In the genomic region with DNA sequence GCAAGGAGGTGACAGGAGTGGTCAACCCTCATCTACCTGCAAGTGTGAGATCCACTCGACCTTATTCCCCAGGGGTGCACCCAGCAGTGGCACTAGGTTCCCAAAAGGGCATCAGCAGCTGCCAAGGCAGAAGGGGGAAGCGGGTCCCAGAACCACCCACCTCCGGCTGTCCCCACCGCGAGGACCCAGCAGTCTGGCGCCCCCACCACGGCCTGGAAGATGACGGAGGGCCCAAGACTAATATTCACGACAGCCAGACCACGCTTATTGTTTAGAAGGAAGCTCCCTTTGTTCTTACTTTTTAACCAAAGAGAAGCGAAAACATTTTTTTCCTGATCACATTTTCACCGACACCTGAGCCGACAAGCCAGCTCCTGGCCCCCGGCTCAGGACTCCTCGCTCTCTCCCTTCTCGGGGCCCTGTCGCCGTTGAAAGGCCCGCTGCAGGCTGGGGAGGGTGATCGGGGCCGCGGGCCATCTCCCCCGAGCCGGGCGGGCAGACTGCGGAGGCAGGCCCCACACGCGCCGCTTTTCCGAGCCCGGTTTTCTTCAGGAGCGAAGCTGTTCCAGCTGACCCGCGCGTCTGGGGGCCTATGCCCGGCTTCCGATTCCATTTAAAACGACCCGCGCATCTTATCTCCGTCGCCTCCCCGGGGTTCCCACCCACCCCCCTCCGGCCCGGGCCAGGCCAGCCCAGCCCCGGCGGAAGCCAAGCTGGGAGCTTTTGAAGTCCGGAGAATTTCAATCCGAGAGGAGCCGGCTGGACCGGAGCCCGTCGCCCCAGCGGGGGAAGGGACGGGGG, we compare ENCODE assay signal across 19 cellular contexts. TPM values are rescaled to one million over a fixed set of nuclear protein-coding genes. Genes with fewer than 3 reads are reported as not detected.
DNase-seq lines count a peak whose midpoint lies in the region; TF ChIP-seq lines count a peak whose summit lies in the region.
"Had no signal": no experiment of that assay in that cellular context is flagged by ENCODE, and none has a peak within 500 bp of the region (broad histone marks: within the 10 kb centered on the region; RNA-seq: fewer than 3 reads in every experiment).

No MANE protein-coding gene starts in this region.

- peaks cover 99% of the 10 kb centered on the region for H3K27me3 ChIP-seq in suprapubic skin

- H3K4me3 ChIP-seq in mesodermal cell (ENCODE audit: extremely low read depth, insufficient read depth, low read length, poor library complexity, severe bottlenecking) (peak overlapping the region; percentile 27), suprapubic skin (peak overlapping the region; percentile 29)

- peaks cover 33% of the 10 kb centered on the region for H3K4me1 Mint-ChIP-seq in activated naive CD4-positive, alpha-beta T cell treated with anti-CD3 and anti-CD28 coated beads, Interleukin-2, amount 50 U/mL, for 24 hours
- H3K4me1 Mint-ChIP-seq in brain (peaks cover 31% of the 10 kb centered on the region), endothelial cell (ENCODE audit: unreplicated experiment) (peaks cover 21% of the 10 kb centered on the region)

- peak overlapping the region; percentile 42 for H3K4me3 Mint-ChIP-seq in activated naive CD4-positive, alpha-beta T cell treated with anti-CD3 and anti-CD28 coated beads, Interleukin-2, amount 50 U/mL, for 24 hours
- H3K4me3 Mint-ChIP-seq in brain, result peak overlapping the region in 3 of 5 experiments; percentile 16 to 67 (median 66)
- H3K4me3 Mint-ChIP-seq in endothelial cell (ENCODE audit: unreplicated experiment), result no peak overlapping the region
- H3K4me3 Mint-ChIP-seq: activated T-helper 1 cell treated with anti-CD3 and anti-CD28 coated beads, Interleukin-12 subunit alpha, Interleukin-12 subunit beta, Interleukin-2, Interleukin-4 antibody, amounts not matched to agents 30 ng/mL and 10 ng/mL and 1 ng/mL, durations not matched to agents 14 hours and 24 hours and 36 hours had no signal

- peaks cover 40% of the 10 kb centered on the region for H3K4me1 ChIP-seq in mesodermal cell (ENCODE audit: control insufficient read depth, insufficient read depth, low read length, poor library complexity, severe bottlenecking)
- peaks cover 39% of the 10 kb centered on the region for H3K4me1 ChIP-seq in suprapubic skin

- TF ChIP-seq POLR2A in suprapubic skin (IDR thresholded peaks at IDR 0.05), result no peak

- TF ChIP-seq EP300 in suprapubic skin (IDR thresholded peaks at IDR 0.05), result no peak

- DNase-seq in activated naive CD4-positive, alpha-beta T cell treated with anti-CD3 and anti-CD28 coated beads, Interleukin-2, amount 50 U/mL, for 16 hours, result no peak
- no peak for DNase-seq in suprapubic skin (ENCODE audit: low spot score in 2 of 2)
- no peak for DNase-seq in endothelial cell (ENCODE audit: low spot score)
- DNase-seq in effector CD8-positive, alpha-beta T cell (lab: John Stamatoyannopoulos, UW), result no peak
- DNase-seq in ACHN, result no peak
- DNase-seq: activated CD4-positive, alpha-beta T cell treated with anti-CD3 and anti-CD28 coated beads for 48 hours; DND-41; MV-4-11; NCI-H226; PC-3; T-cell had no signal

- 3 to 4% methylated on average over 46 to 48 of the region's 55 CpGs for WGBS in mesodermal cell (ENCODE audit: insufficient coverage in 2 of 2), 2 experiments
- 28% methylated on average over 45 of the region's 55 CpGs for WGBS in suprapubic skin

- H3K36me3 ChIP-seq in mesodermal cell (ENCODE audit: control insufficient read depth, insufficient read depth, low read length) (no peaks in the 10 kb centered on the region), suprapubic skin (no peaks in the 10 kb centered on the region)
- H3K36me3 ChIP-seq: upper lobe of left lung had no signal

- H3K36me3 Mint-ChIP-seq in activated naive CD4-positive, alpha-beta T cell treated with anti-CD3 and anti-CD28 coated beads, Interleukin-2, amount 50 U/mL, for 24 hours, result no peaks in the 10 kb centered on the region
- H3K36me3 Mint-ChIP-seq in brain (no peaks in the 10 kb centered on the region), endothelial cell (ENCODE audit: low read depth, unreplicated experiment) (peaks cover 3% of the 10 kb centered on the region)
- H3K36me3 Mint-ChIP-seq: T-cell had no signal

- H3K27me3 Mint-ChIP-seq in activated naive CD4-positive, alpha-beta T cell treated with anti-CD3 and anti-CD28 coated beads, Interleukin-2, amount 50 U/mL, for 24 hours, result peaks cover 62% of the 10 kb centered on the region
- peaks cover 99% of the 10 kb centered on the region for H3K27me3 Mint-ChIP-seq in brain
- H3K27me3 Mint-ChIP-seq in endothelial cell (ENCODE audit: unreplicated experiment), result peaks cover 51% of the 10 kb centered on the region

- TF ChIP-seq CTCF in brain (conservative IDR thresholded peaks at IDR 0.05) (no peak), suprapubic skin (IDR thresholded peaks at IDR 0.05) (no peak), endothelial cell (IDR thresholded peaks at IDR 0.05; ENCODE audit: unreplicated experiment) (no peak)

- peak overlapping the region; percentile 41 for H3K27ac ChIP-seq in mesodermal cell (ENCODE audit: low read depth, low read length, severe bottlenecking)
- no peak overlapping the region for H3K27ac ChIP-seq in suprapubic skin
- H3K27ac ChIP-seq: upper lobe of left lung had no signal

- H3K9me3 ChIP-seq in mesodermal cell (ENCODE audit: control insufficient read depth, low read length) (no peaks in the 10 kb centered on the region), suprapubic skin (no peaks in the 10 kb centered on the region)
- H3K9me3 ChIP-seq: upper lobe of left lung had no signal

- H3K27ac Mint-ChIP-seq in activated naive CD4-positive, alpha-beta T cell treated with anti-CD3 and anti-CD28 coated beads, Interleukin-2, amount 50 U/mL, for 24 hours, result no peak overlapping the region
- H3K27ac Mint-ChIP-seq in brain, result no peak overlapping the region
- H3K27ac Mint-ChIP-seq in endothelial cell (ENCODE audit: unreplicated experiment), result no peak overlapping the region
- H3K27ac Mint-ChIP-seq: activated T-helper 1 cell treated with anti-CD3 and anti-CD28 coated beads, Interleukin-12 subunit alpha, Interleukin-12 subunit beta, Interleukin-2, Interleukin-4 antibody, amounts not matched to agents 30 ng/mL and 10 ng/mL and 1 ng/mL, durations not matched to agents 14 hours and 24 hours and 36 hours had no signal

- no peaks in the 10 kb centered on the region for H3K9me3 Mint-ChIP-seq in activated naive CD4-positive, alpha-beta T cell treated with anti-CD3 and anti-CD28 coated beads, Interleukin-2, amount 50 U/mL, for 24 hours
- H3K9me3 Mint-ChIP-seq in brain (peaks cover 0 to 3% (median 3%) of the 10 kb centered on the region in 5 experiments), endothelial cell (ENCODE audit: unreplicated experiment) (peaks cover 4% of the 10 kb centered on the region)
- H3K9me3 Mint-ChIP-seq: activated T-helper 1 cell treated with anti-CD3 and anti-CD28 coated beads, Interleukin-12 subunit alpha, Interleukin-12 subunit beta, Interleukin-2, Interleukin-4 antibody, amounts not matched to agents 30 ng/mL and 10 ng/mL and 1 ng/mL, durations not matched to agents 14 hours and 24 hours and 36 hours; T-cell had no signal

- in situ Hi-C loops in ACHN (cut with HindIII; ENCODE audit: low pct_ligation_motif_present, low pct_unique_long_range_greater_than_20kb, low sequenced_read_pairs), result no loop called here

RNA-seq across cellular contexts. Expression of gene EVX1, which starts 3.4 kb away (rescaled TPM):
- 0.27 TPM for polyA plus RNA-seq in brain (ENCODE audit: insufficient read depth, low read depth, low replicate concordance)
- polyA plus RNA-seq in mesodermal cell (2013, experiment 1 of 2), result 6.1 TPM
- 5.8 TPM for polyA plus RNA-seq in mesodermal cell (2013, experiment 2 of 2)
- not detected for total RNA-seq in suprapubic skin
- 0.51 TPM for total RNA-seq in endothelial cell (ENCODE audit: unreplicated experiment)
- total RNA-seq: activated T-helper 1 cell treated with anti-CD3 and anti-CD28 coated beads, Interleukin-12 subunit alpha, Interleukin-12 subunit beta, Interleukin-2, Interleukin-4 antibody, amounts not matched to agents 30 ng/mL and 10 ng/mL and 1 ng/mL, durations not matched to agents 14 hours and 24 hours and 36 hours; bronchial epithelial cell; upper lobe of left lung had no signal
- polyA plus RNA-seq: AG04450, esophagus had no signal

RNA-seq across cellular contexts. Expression of gene HOXA13, which starts 39.3 kb away (rescaled TPM):
- polyA plus RNA-seq in brain (ENCODE audit: insufficient read depth, low read depth, low replicate concordance), result 0.54 TPM
- polyA plus RNA-seq in mesodermal cell (2013, experiment 1 of 2), result 2.6 TPM
- polyA plus RNA-seq in mesodermal cell (2013, experiment 2 of 2), result 3.5 TPM
- total RNA-seq in suprapubic skin (under 1 TPM in 1 of 4 donors, not detected in 3; 0.17 TPM), endothelial cell (ENCODE audit: unreplicated experiment) (not detected)
- total RNA-seq: activated T-helper 1 cell treated with anti-CD3 and anti-CD28 coated beads, Interleukin-12 subunit alpha, Interleukin-12 subunit beta, Interleukin-2, Interleukin-4 antibody, amounts not matched to agents 30 ng/mL and 10 ng/mL and 1 ng/mL, durations not matched to agents 14 hours and 24 hours and 36 hours; T-cell; upper lobe of left lung had no signal
- polyA plus RNA-seq: AG04450, esophagus had no signal

RNA-seq across cellular contexts. Expression of gene HOXA11, which starts 54.1 kb away (rescaled TPM):
- 20.1 TPM for polyA plus RNA-seq in brain (ENCODE audit: insufficient read depth, low read depth, low replicate concordance)
- polyA plus RNA-seq in mesodermal cell (2013, experiment 1 of 2), result 2.0 TPM
- polyA plus RNA-seq in mesodermal cell (2013, experiment 2 of 2), result 1.8 TPM
- total RNA-seq in suprapubic skin, result 1 to 10 TPM in 1 of 4 donors, under 1 TPM in 2, not detected in 1; 0.34 to 1.2 (median 0.95) TPM
- total RNA-seq in endothelial cell (ENCODE audit: unreplicated experiment), result not detected
- total RNA-seq: activated T-helper 1 cell treated with anti-CD3 and anti-CD28 coated beads, Interleukin-12 subunit alpha, Interleukin-12 subunit beta, Interleukin-2, Interleukin-4 antibody, amounts not matched to agents 30 ng/mL and 10 ng/mL and 1 ng/mL, durations not matched to agents 14 hours and 24 hours and 36 hours; bronchial epithelial cell; T-cell; upper lobe of left lung had no signal
- polyA plus RNA-seq: esophagus had no signal
